Comparison of ENCODE assay signal across 19 cellular contexts in the genomic region with DNA sequence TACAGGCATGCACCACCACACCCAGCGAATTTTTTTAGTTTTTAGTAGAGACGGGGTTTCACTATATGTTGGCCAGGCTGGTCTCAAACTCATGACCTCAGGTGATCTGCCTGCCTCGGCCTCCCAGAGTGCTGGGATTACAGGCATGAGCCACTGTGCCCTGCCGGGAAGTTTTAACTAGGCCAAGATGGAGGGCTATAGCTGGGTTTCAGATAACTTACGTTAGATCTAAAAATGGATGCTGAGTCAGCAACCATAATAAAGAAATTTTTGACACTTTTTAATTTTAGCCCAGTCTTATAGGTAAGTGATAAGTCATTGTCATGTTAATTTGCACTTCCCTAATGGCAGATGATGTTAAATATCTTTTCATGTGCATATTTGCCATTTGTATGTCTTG.
"Had no signal": no experiment of that assay in that cellular context is flagged by ENCODE, and none has a peak within 500 bp of the region (broad histone marks: within the 10 kb centered on the region; RNA-seq: fewer than 3 reads in every experiment).

No MANE protein-coding gene starts in this region.

- H3K4me3 Mint-ChIP-seq: activated CD8-positive, alpha-beta T cell treated with anti-CD3 and anti-CD28 coated beads, Interleukin-2, amount 10 ng/mL, durations not matched to agents 7 days and 5 days; brain; natural killer cell had no signal

- H3K9me3 Mint-ChIP-seq: activated CD4-positive, alpha-beta T cell treated with anti-CD3 and anti-CD28 coated beads, Interleukin-2, amount 10 ng/mL, durations not matched to agents 24 days and 14 days; natural killer cell had no signal

- ATAC-seq: foreskin keratinocyte had no signal

- H3K4me3 ChIP-seq: colonic mucosa, left ventricle myocardium inferior, prostate gland, sigmoid colon, tibial artery, uterus had no signal

- H3K27ac Mint-ChIP-seq: activated CD4-positive, alpha-beta T cell treated with anti-CD3 and anti-CD28 coated beads, Interleukin-2, amount 10 ng/mL, durations not matched to agents 24 days and 14 days; T-helper 1 cell treated with Interleukin-12 subunit alpha and Interleukin-12 subunit beta and Interleukin-4 antibody, amounts not matched to agents 30 μg/mL and 1 μg/mL, for 36 hours had no signal

- DNase-seq: activated CD4-positive, alpha-beta T cell treated with anti-CD3 and anti-CD28 coated beads, Interleukin-2, amount 10 ng/mL, durations not matched to agents 24 days and 14 days; activated CD8-positive, alpha-beta memory T cell treated with anti-CD3 and anti-CD28 coated beads, Interleukin-2, amount 50 U/mL, for 48 hours; activated CD8-positive, alpha-beta T cell treated with anti-CD3 and anti-CD28 coated beads, Interleukin-2, amount 10 ng/mL, durations not matched to agents 7 days and 5 days; activated naive CD4-positive, alpha-beta T cell; activated naive CD8-positive, alpha-beta T cell treated with anti-CD3 and anti-CD28 coated beads, Interleukin-2, amount 10 ng/mL, durations not matched to agents 7 days and 5 days; central memory CD4-positive, alpha-beta T cell; colonic mucosa; foreskin keratinocyte; left ventricle myocardium inferior; mesenchymal stem cell; natural killer cell; occipital lobe; sigmoid colon; stimulated activated CD4-positive, alpha-beta T cell treated with anti-CD3 and anti-CD28 coated beads, Interleukin-1b, Interleukin-23, amount 100 ng/mL, for 48 hours; tibial artery; uterus had no signal

- H3K36me3 ChIP-seq: colonic mucosa, left ventricle myocardium inferior, prostate gland, sigmoid colon, tibial artery, uterus had no signal

- H3K27me3 Mint-ChIP-seq: activated CD4-positive, alpha-beta T cell treated with anti-CD3 and anti-CD28 coated beads, Interleukin-2, amount 10 ng/mL, durations not matched to agents 24 days and 14 days; activated naive CD8-positive, alpha-beta T cell treated with anti-CD3 and anti-CD28 coated beads, Interleukin-2, amount 10 ng/mL, durations not matched to agents 7 days and 5 days; brain had no signal

- H3K27ac ChIP-seq: colonic mucosa, foreskin keratinocyte, left ventricle myocardium inferior, prostate gland, sigmoid colon, tibial artery, uterus had no signal

- H3K27me3 ChIP-seq: colonic mucosa, foreskin keratinocyte, sigmoid colon, tibial artery, uterus had no signal

- H3K4me1 ChIP-seq: colonic mucosa, foreskin keratinocyte, prostate gland had no signal

- H3K9me3 ChIP-seq: colonic mucosa, left ventricle myocardium inferior, prostate gland, sigmoid colon, tibial artery, uterus had no signal

- H3K36me3 Mint-ChIP-seq: natural killer cell had no signal
